ENCODE assay signal across 3 cellular contexts in the genomic region with DNA sequence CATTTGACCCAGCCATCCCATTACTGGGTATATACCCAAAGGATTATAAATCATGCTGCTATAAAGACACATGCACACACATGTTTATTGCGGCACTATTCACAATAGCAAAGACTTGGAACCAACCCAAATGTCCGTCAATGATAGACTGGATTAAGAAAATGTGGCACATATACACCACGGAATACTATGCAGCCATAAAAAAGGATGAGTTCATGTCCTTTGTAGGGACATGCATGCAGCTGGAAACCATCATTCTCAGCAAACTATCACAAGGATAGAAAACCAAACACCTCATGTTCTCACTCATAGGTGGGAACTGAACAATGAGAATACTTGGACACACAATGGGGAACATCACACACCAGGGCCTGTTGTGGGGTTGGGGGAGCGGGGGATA.
ATAC-seq and TF ChIP-seq lines count a peak whose summit lies in the region.
"Not testable (repeated sequence)": the region's sequence is repeated elsewhere in the genome, so short reads cannot be mapped to it uniquely, and the experiment has no call there.

No MANE protein-coding gene starts in this region.

- not testable (repeated sequence) for H3K27ac ChIP-seq in HEK293 (ENCODE audit: extremely low read depth, low read depth, low read length)

- H3K4me1 ChIP-seq in HEK293 (ENCODE audit: control insufficient read depth, insufficient read depth, low read length), result not testable (repeated sequence)

- POLR2A ChIA-PET in HEK293 (lab: Yijun Ruan, JAX), result not testable (repeated sequence)

- H3K4me3 ChIP-seq in HEK293 (ENCODE audit: low read depth, low read length), result not testable (repeated sequence)

- H3K36me3 Mint-ChIP-seq in nephron (ENCODE audit: low read depth), result peaks cover 44% of the 10 kb centered on the region

- not testable (repeated sequence) for H3K4me1 Mint-ChIP-seq in nephron

- peak overlapping the region; percentile 20 to 59 (median 48) for H3K4me3 Mint-ChIP-seq in nephron

- H3K27ac Mint-ChIP-seq in nephron, result not testable (repeated sequence)

- CTCF ChIA-PET in HEK293 (lab: Yijun Ruan, JAX), result not testable (repeated sequence)

- ATAC-seq in SK-N-SH treated with all-trans-retinoic acid at 6 μM for 48 hours, result not testable (repeated sequence)

- H3K9me3 Mint-ChIP-seq in nephron, result peaks cover 31% of the 10 kb centered on the region

- TF ChIP-seq CTCF in HEK293 (tag by site-specific recombination; IDR thresholded peaks at IDR 0.05); nephron (IDR thresholded peaks at IDR 0.05; ENCODE audit: unreplicated experiment in 3 of 3): not testable (repeated sequence)

- not testable (repeated sequence) for H3K9me3 ChIP-seq in HEK293 (ENCODE audit: control insufficient read depth, insufficient read depth, low read depth, low read length)

- H3K27me3 Mint-ChIP-seq in nephron (ENCODE audit: low read depth), result not testable (repeated sequence)

- not testable (repeated sequence) for H3K36me3 ChIP-seq in HEK293 (ENCODE audit: control insufficient read depth in 2 of 2, insufficient read depth in 1 of 2, low read length in 2 of 2)

TF ChIP-seq in HEK293, 187 proteins besides CTCF, POLR2A, EP300 and RAD21:
- peak; percentile 96 for TF ChIP-seq ZNF146 (tag by site-specific recombination; IDR thresholded peaks at IDR 0.05)
- TF ChIP-seq, protein P1, sequence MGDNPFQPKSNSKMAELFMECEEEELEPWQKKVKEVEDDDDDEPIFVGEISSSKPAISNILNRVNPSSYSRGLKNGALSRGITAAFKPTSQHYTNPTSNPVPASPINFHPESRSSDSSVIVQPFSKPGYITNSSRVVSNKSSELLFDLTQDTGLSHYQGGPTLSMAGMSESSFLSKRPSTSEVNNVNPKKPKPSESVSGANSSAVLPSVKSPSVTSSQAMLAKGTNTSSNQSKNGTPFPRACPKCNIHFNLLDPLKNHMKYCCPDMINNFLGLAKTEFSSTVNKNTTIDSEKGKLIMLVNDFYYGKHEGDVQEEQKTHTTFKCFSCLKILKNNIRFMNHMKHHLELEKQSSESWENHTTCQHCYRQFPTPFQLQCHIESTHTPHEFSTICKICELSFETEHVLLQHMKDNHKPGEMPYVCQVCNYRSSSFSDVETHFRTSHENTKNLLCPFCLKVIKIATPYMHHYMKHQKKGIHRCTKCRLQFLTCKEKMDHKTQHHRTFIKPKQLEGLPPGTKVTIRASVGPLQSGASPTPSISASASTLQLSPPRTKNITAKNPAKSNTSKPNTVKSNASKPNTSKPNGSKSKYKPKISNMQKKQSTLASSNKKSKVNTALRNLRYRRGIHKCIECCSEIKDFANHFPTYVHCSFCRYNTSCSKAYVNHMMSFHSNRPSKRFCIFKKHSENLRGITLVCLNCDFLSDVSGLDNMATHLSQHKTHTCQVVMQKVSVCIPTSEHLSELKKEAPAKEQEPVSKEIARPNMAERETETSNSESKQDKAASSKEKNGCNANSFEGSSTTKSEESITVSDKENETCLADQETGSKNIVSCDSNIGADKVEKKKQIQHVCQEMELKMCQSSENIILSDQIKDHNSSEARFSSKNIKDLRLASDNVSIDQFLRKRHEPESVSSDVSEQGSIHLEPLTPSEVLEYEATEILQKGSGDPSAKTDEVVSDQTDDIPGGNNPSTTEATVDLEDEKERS (tag by site-specific recombination; IDR thresholded peaks at IDR 0.05), result 0 out of 2 replicates have a peak, but pooled peaks have one; percentile 24

TF ChIP-seq in SK-N-SH treated with all-trans-retinoic acid at 6 μM for 48 hours, 23 proteins besides CTCF, POLR2A, EP300 and RAD21:
- TF ChIP-seq ZNF8 (CRISPR knock-in tag; IDR thresholded peaks at IDR 0.05), result 0 out of 2 replicates have a peak, but pooled peaks have one; percentile 30
